ENCODE assay signal across 28 cellular contexts in genomic region chr5:81213070-81213469, GRCh38. TPM values are rescaled to one million over a fixed set of nuclear protein-coding genes. Genes with fewer than 3 reads are reported as not detected.
DNase-seq lines count a peak whose midpoint lies in the region; FAIRE-seq and TF ChIP-seq lines count a peak whose summit lies in the region.
"Had no signal": no experiment of that assay in that cellular context is flagged by ENCODE, and none has a peak within 500 bp of the region (broad histone marks: within the 10 kb centered on the region; RNA-seq: fewer than 3 reads in every experiment).

No MANE protein-coding gene starts in this region.

- H3K4me3 ChIP-seq in hepatocyte (no peak overlapping the region), small intestine (ENCODE audit: low read depth in 1 of 2, low read length in 2 of 2) (no peak overlapping the region)
- H3K4me3 ChIP-seq: BLaER1, esophagus muscularis mucosa, gastrocnemius medialis, K562 had no signal

- peaks cover 3% of the 10 kb centered on the region for H3K27me3 Mint-ChIP-seq in type B pancreatic cell

- H3K9me2 ChIP-seq in hepatocyte (replicated peaks; ENCODE audit: insufficient read depth) = no peaks in the 10 kb centered on the region

- H3K27me3 ChIP-seq in hepatocyte = no peaks in the 10 kb centered on the region
- H3K27me3 ChIP-seq in small intestine (ENCODE audit: control insufficient read depth in 2 of 2, insufficient read depth in 2 of 2, low read length in 2 of 2) = no peaks in the 10 kb centered on the region
- H3K27me3 ChIP-seq: BLaER1, esophagus muscularis mucosa, gastrocnemius medialis had no signal

- H2AFZ ChIP-seq in hepatocyte = no peak overlapping the region

- H3K36me3 Mint-ChIP-seq in type B pancreatic cell = no peaks in the 10 kb centered on the region

- FAIRE-seq in small intestine (lab: Jason Lieb, UNC) = no peak
- FAIRE-seq: A204.1, K562, keratinocyte had no signal

- H3K27ac ChIP-seq in hepatocyte (peak overlapping the region; percentile 34), small intestine (ENCODE audit: low read depth in 1 of 2, low read length in 1 of 2) (no peak overlapping the region)
- H3K27ac ChIP-seq: BLaER1, esophagus muscularis mucosa, gastrocnemius medialis had no signal

- H3K36me3 ChIP-seq in hepatocyte (replicated peaks; ENCODE audit: insufficient read depth, low read depth) = no peaks in the 10 kb centered on the region
- H3K36me3 ChIP-seq in small intestine (ENCODE audit: control insufficient read depth in 2 of 2, insufficient read depth in 2 of 2, low read length in 2 of 2) = no peaks in the 10 kb centered on the region
- H3K36me3 ChIP-seq: BLaER1, gastrocnemius medialis had no signal

- H4K20me1 ChIP-seq in hepatocyte (ENCODE audit: insufficient read depth, poor library complexity, severe bottlenecking) = no peaks in the 10 kb centered on the region
- H4K20me1 ChIP-seq: BLaER1 had no signal

- H3K9me3 ChIP-seq in hepatocyte (ENCODE audit: low read depth) (no peaks in the 10 kb centered on the region), small intestine (ENCODE audit: control insufficient read depth, low read depth) (no peaks in the 10 kb centered on the region)
- H3K9me3 ChIP-seq: BLaER1, esophagus muscularis mucosa, gastrocnemius medialis had no signal

- H3K79me2 ChIP-seq in hepatocyte = no peaks in the 10 kb centered on the region

- H3K4me1 ChIP-seq in hepatocyte (ENCODE audit: insufficient read depth) (no peaks in the 10 kb centered on the region), small intestine (ENCODE audit: control insufficient read depth in 2 of 2, insufficient read depth in 1 of 2, low read depth in 1 of 2, low read length in 1 of 2) (peaks cover 0 to 2% of the 10 kb centered on the region in 2 donors)
- H3K4me1 ChIP-seq: BLaER1, esophagus muscularis mucosa, gastrocnemius medialis had no signal

- H3K27ac Mint-ChIP-seq in type B pancreatic cell = no peak overlapping the region
- H3K27ac Mint-ChIP-seq: brain; T-helper 1 cell treated with Interleukin-12 subunit alpha and Interleukin-12 subunit beta and Interleukin-4 antibody, amounts not matched to agents 30 μg/mL and 1 μg/mL, for 36 hours had no signal

- DNase-seq in NCI-H748 (lab: John Stamatoyannopoulos, UW; ENCODE audit: unreplicated experiment) (peak; percentile 54), NCI-H748 treated with DMSO at 0.1 percent for 48 hours (lab: John Stamatoyannopoulos, UW) (no peak), NCI-H69 (lab: John Stamatoyannopoulos, UW) (peak; percentile 76), hepatocyte (ENCODE audit: low spot score) (no peak), small intestine (peak; percentile 40), MV-4-11 (lab: John Stamatoyannopoulos, UW) (no peak), NCI-H1694 treated with DMSO at 0.1 percent for 48 hours (lab: John Stamatoyannopoulos, UW) (no peak), type B pancreatic cell (ENCODE audit: extremely low spot score, unreplicated experiment) (no peak)
- DNase-seq: activated CD4-positive, alpha-beta T cell treated with anti-CD3 and anti-CD28 coated beads for 48 hours; activated effector memory CD4-positive, alpha-beta T cell treated with Interleukin-2 at 50 U/mL for 16 hours; gastrocnemius medialis; H7; mammary epithelial cell; NCI-H2029; NCI-H345; NK-92 treated with Interleukin-12 subunit alpha and Interleukin-12 subunit beta, amount 100 ng/mL, for 24 hours; occipital lobe; trophoblast cell had no signal

- no peak for TF ChIP-seq CTCF in hepatocyte (IDR thresholded peaks at IDR 0.05; ENCODE audit: poor library complexity)
- no peak for TF ChIP-seq CTCF in type B pancreatic cell (conservative IDR thresholded peaks at IDR 0.05)

- no peak overlapping the region for H3K4me3 Mint-ChIP-seq in type B pancreatic cell
- H3K4me3 Mint-ChIP-seq: brain; T-helper 1 cell treated with Interleukin-12 subunit alpha and Interleukin-12 subunit beta and Interleukin-4 antibody, amounts not matched to agents 30 μg/mL and 1 μg/mL, for 36 hours had no signal

- no peak overlapping the region for H3K4me2 ChIP-seq in hepatocyte
- H3K4me2 ChIP-seq: BLaER1 had no signal

- 57% methylated on average over 3 of the region's 3 CpGs for WGBS in hepatocyte (ENCODE audit: low lambda C conversion rate, missing lambda C conversion rate)
- 12 to 58% (median 35%) methylated on average over 3 of the region's 3 CpGs for WGBS in small intestine, 3 donors

- H3K4me1 Mint-ChIP-seq in type B pancreatic cell (ENCODE audit: unreplicated experiment) = peaks cover 17% of the 10 kb centered on the region

- H3K9me3 Mint-ChIP-seq in type B pancreatic cell = no peaks in the 10 kb centered on the region
- H3K9me3 Mint-ChIP-seq: T-helper 1 cell treated with Interleukin-12 subunit alpha and Interleukin-12 subunit beta and Interleukin-4 antibody, amounts not matched to agents 30 μg/mL and 1 μg/mL, for 36 hours had no signal

RNA-seq across cellular contexts. Expression of gene CKMT2, which starts 20.1 kb away (rescaled TPM):
- total RNA-seq in hepatocyte (5.0 and 5.5 TPM in 2 replicates), type B pancreatic cell (ENCODE audit: low replicate concordance) (4.3 and 10.4 TPM in 2 replicates)
- polyA plus RNA-seq in hepatocyte (5.3 and 7.8 TPM in 2 replicates), small intestine (1 to 10 TPM; 1.9 to 9.7 (median 2.5) TPM)
- total RNA-seq: chondrocyte, G401, K562, SK-MEL-5 had no signal
- polyA plus RNA-seq: keratinocyte, mammary epithelial cell had no signal

Comparison
In these comparisons a context has a peak if more than half of its experiments do, and no peak if none do; other contexts are left out.
1. DNase-seq: peak in NCI-H748 (single experiment), NCI-H69 (single experiment) and small intestine (single experiment); none in NCI-H748 treated with DMSO at 0.1 percent for 48 hours (single experiment), hepatocyte (single experiment), MV-4-11 (single experiment), NCI-H1694 treated with DMSO at 0.1 percent for 48 hours (single experiment) and type B pancreatic cell (single experiment).